Comparison of ENCODE assay signal across 25 cellular contexts in genomic region chr5:169079697-169080096, GRCh38.
A peak's percentile ranks its signal among the peaks of the same experiment; 100 is the strongest.
DNase-seq lines count a peak whose midpoint lies in the region; ATAC-seq, FAIRE-seq and TF ChIP-seq lines count a peak whose summit lies in the region.
"Had no signal": no experiment of that assay in that cellular context is flagged by ENCODE, and none has a peak within 500 bp of the region (broad histone marks: within the 10 kb centered on the region; RNA-seq: fewer than 3 reads in every experiment).

No MANE protein-coding gene starts in this region.

- no peaks in the 10 kb centered on the region for H4K20me1 ChIP-seq in HepG2 (ENCODE audit: insufficient read depth, low read length)
- no peaks in the 10 kb centered on the region for H4K20me1 ChIP-seq in H1 (replicated peaks in 1 of 2; ENCODE audit: control insufficient read depth in 1 of 2, insufficient read depth in 2 of 2, low read length in 2 of 2)
- H4K20me1 ChIP-seq: BLaER1 had no signal

- H3K36me3 Mint-ChIP-seq in nephron progenitor cell (ENCODE audit: low read depth), result no peaks in the 10 kb centered on the region
- H3K36me3 Mint-ChIP-seq: CD14-positive monocyte; CD4-positive, alpha-beta memory T cell; CD4-positive, CD25-positive, alpha-beta regulatory T cell; CD8-positive, alpha-beta memory T cell had no signal

- no peaks in the 10 kb centered on the region for H3K79me2 ChIP-seq in HepG2 (ENCODE audit: insufficient read depth, low read length)
- no peaks in the 10 kb centered on the region for H3K79me2 ChIP-seq in H1 (ENCODE audit: control insufficient read depth in 1 of 2, insufficient read depth in 2 of 2, low read length in 2 of 2)

- H2BK120ac ChIP-seq in H1 (replicated peaks; ENCODE audit: low read depth, low read length), result no peak overlapping the region

- H3K27ac Mint-ChIP-seq in nephron progenitor cell, result peak overlapping the region; percentile 97
- H3K27ac Mint-ChIP-seq: CD14-positive monocyte; CD4-positive, alpha-beta memory T cell; CD4-positive, CD25-positive, alpha-beta regulatory T cell; CD8-positive, alpha-beta memory T cell had no signal

- no peak overlapping the region for H3K18ac ChIP-seq in H1 (ENCODE audit: extremely low read depth, low read length)

- TF ChIP-seq POLR2A in HepG2 (IDR thresholded peaks at IDR 0.05; ENCODE audit: insufficient read depth in 1 of 2, low read depth in 2 of 2, low read length in 2 of 2) (no peak), right lobe of liver (IDR thresholded peaks at IDR 0.05) (no peak), H1 (IDR thresholded peaks at IDR 0.05; ENCODE audit: control extremely low read depth in 1 of 2, low read depth in 2 of 2, low read length in 2 of 2) (no peak), uterus (IDR thresholded peaks at IDR 0.05) (no peak)

- no peak overlapping the region for H4K5ac ChIP-seq in H1 (ENCODE audit: insufficient read length, low read depth, low read length)

- TF ChIP-seq CTCF in HepG2 (CRISPR knock-in tag; IDR thresholded peaks at IDR 0.05), result no peak
- TF ChIP-seq CTCF in right lobe of liver (IDR thresholded peaks at IDR 0.05), result no peak
- no peak for TF ChIP-seq CTCF in H1 (IDR thresholded peaks at IDR 0.05; ENCODE audit: control extremely low read depth in 1 of 3, insufficient read depth in 1 of 3, low read depth in 1 of 3, low read length in 3 of 3)
- no peak for TF ChIP-seq CTCF in nephron progenitor cell (IDR thresholded peaks at IDR 0.05)
- TF ChIP-seq CTCF in uterus (IDR thresholded peaks at IDR 0.05), result no peak

- H3K27ac ChIP-seq in HepG2 (ENCODE audit: extremely low read length, insufficient read depth, low read length) (no peak overlapping the region), right lobe of liver (no peak overlapping the region), H1 (ENCODE audit: low read depth, low read length) (no peak overlapping the region), uterus (no peak overlapping the region)
- H3K27ac ChIP-seq: BLaER1 had no signal

- H3K9me3 ChIP-seq in HepG2 (ENCODE audit: low read length) (no peaks in the 10 kb centered on the region), right lobe of liver (no peaks in the 10 kb centered on the region), H1 (ENCODE audit: insufficient read depth in 2 of 2, low read depth in 1 of 2, low read length in 1 of 2) (no peaks in the 10 kb centered on the region), uterus (no peaks in the 10 kb centered on the region)
- H3K9me3 ChIP-seq: BE2C, BLaER1 had no signal

- TF ChIP-seq EP300 in HepG2 (IDR thresholded peaks at IDR 0.05; ENCODE audit: low read depth in 2 of 2, low read length in 2 of 2) (no peak), HepG2 (CRISPR knock-in tag; IDR thresholded peaks at IDR 0.05; ENCODE audit: borderline replicate concordance) (no peak), H1 (IDR thresholded peaks at IDR 0.05; ENCODE audit: borderline replicate concordance in 1 of 2, low read depth in 2 of 2, low read length in 2 of 2) (no peak)

- H3K9ac ChIP-seq in HepG2 (ENCODE audit: insufficient read depth, low read depth, low read length) (no peak overlapping the region), H1 (replicated peaks in 1 of 4; ENCODE audit: extremely low read depth in 1 of 4, low read depth in 3 of 4, low read length in 3 of 4) (no peak overlapping the region)
- H3K9ac ChIP-seq: BLaER1 had no signal

- no TSS peak for BruUV-seq in HepG2 (replicated peaks; lab: Mats Ljungman, UMichigan)

- H3K56ac ChIP-seq in H1 (replicated peaks; ENCODE audit: insufficient read length, low read depth, low read length), result no peak overlapping the region

- H2AK5ac ChIP-seq in H1 (ENCODE audit: low read depth, low read length), result no peak overlapping the region

- H3K79me1 ChIP-seq in H1 (ENCODE audit: low read depth, low read length), result no peaks in the 10 kb centered on the region

- WGBS in HepG2 (ENCODE audit: low lambda C conversion rate), result 22% methylated on average over 2 of the region's 2 CpGs
- 67% methylated on average over 2 of the region's 2 CpGs for WGBS in right lobe of liver (ENCODE audit: insufficient coverage, low coverage, low lambda C conversion rate, missing lambda C conversion rate)
- WGBS in H1 (ENCODE audit: extremely low coverage in 1 of 2, insufficient coverage in 1 of 2, insufficient read length in 1 of 2, insufficient replicate concordance in 2 of 2, low coverage in 1 of 2, low lambda C conversion rate in 2 of 2, missing lambda C conversion rate in 1 of 2), 2 experiments, result 92% methylated on average over 2 of the region's 2 CpGs; no CpG with 5 or more reads in 1 of the 2 experiments

- no peak overlapping the region for H4K91ac ChIP-seq in H1 (replicated peaks; ENCODE audit: insufficient read length, low read length)

- H3K27me3 Mint-ChIP-seq in nephron progenitor cell (ENCODE audit: low read depth, poor library complexity), result peaks cover 3% of the 10 kb centered on the region

- H3K4me2 ChIP-seq in HepG2 (ENCODE audit: low read depth, low read length), result no peak overlapping the region
- no peak overlapping the region for H3K4me2 ChIP-seq in H1 (ENCODE audit: insufficient read depth in 1 of 2, low read depth in 2 of 2, low read length in 2 of 2)
- H3K4me2 ChIP-seq: BLaER1 had no signal

- no peaks in the 10 kb centered on the region for H3K36me3 ChIP-seq in HepG2 (replicated peaks in 1 of 2; ENCODE audit: control insufficient read depth in 1 of 2, insufficient read depth in 2 of 2, low read length in 2 of 2)
- H3K36me3 ChIP-seq in right lobe of liver, result no peaks in the 10 kb centered on the region
- no peaks in the 10 kb centered on the region for H3K36me3 ChIP-seq in H1 (ENCODE audit: control insufficient read depth in 2 of 4, insufficient read depth in 4 of 4, low read length in 3 of 4)
- H3K36me3 ChIP-seq in uterus, result no peaks in the 10 kb centered on the region
- H3K36me3 ChIP-seq: BE2C, BLaER1 had no signal

- no peak overlapping the region for H4K8ac ChIP-seq in H1 (ENCODE audit: extremely low read depth, insufficient read depth, low read length)

- H3K4me3 Mint-ChIP-seq in nephron progenitor cell, result no peak overlapping the region
- H3K4me3 Mint-ChIP-seq: CD14-positive monocyte; CD4-positive, alpha-beta memory T cell; CD4-positive, CD25-positive, alpha-beta regulatory T cell; CD8-positive, alpha-beta memory T cell had no signal

- no peak for TF ChIP-seq RAD21 in HepG2 (CRISPR knock-in tag; IDR thresholded peaks at IDR 0.05)
- TF ChIP-seq RAD21 in H1 (IDR thresholded peaks at IDR 0.05 in 1 of 2, conservative IDR thresholded peaks at IDR 0.05 in 1 of 2; ENCODE audit: low read depth in 2 of 2, low read length in 2 of 2), result no peak

- no peak overlapping the region for H2BK5ac ChIP-seq in H1 (ENCODE audit: low read depth, low read length)

- CTCF ChIA-PET in HepG2 (lab: Yijun Ruan, JAX; ENCODE audit: low intra/inter-chr PET ratio, low total read pairs), result no interaction called here
- CTCF ChIA-PET in H1 (lab: Charles Lee; ENCODE audit: partially characterized antibody), result interaction anchor here (1.4 kb wide), 1 partner anchor 47 kb away, joined by 3 read pairs; no protein-coding TSS in a partner anchor

- H3K4me1 Mint-ChIP-seq in nephron progenitor cell, result peaks cover 84% of the 10 kb centered on the region
- H3K4me1 Mint-ChIP-seq: CD14-positive monocyte; CD4-positive, CD25-positive, alpha-beta regulatory T cell; CD8-positive, alpha-beta memory T cell had no signal

- H3K14ac ChIP-seq in H1 (ENCODE audit: insufficient read length), result no peak overlapping the region

- H2AFZ ChIP-seq in HepG2 (ENCODE audit: low read length), result no peak overlapping the region
- H2AFZ ChIP-seq in H1 (ENCODE audit: low read length), result no peak overlapping the region

- intact Hi-C loops in HepG2 (cut with micrococcal nuclease; ENCODE audit: unreplicated experiment), result no loop called here
- intact Hi-C loops in right lobe of liver (cut with DNase I), result no loop called here
- intact Hi-C loops in uterus (cut with DNase I; ENCODE audit: low total_unique reads), result no loop called here

- no peak overlapping the region for H3K4ac ChIP-seq in H1 (replicated peaks; ENCODE audit: insufficient read length, low read depth, low read length)

- no peak for ATAC-seq in HepG2
- ATAC-seq in right lobe of liver, result no peak
- ATAC-seq in GM21529 (IDR thresholded peaks at IDR 0.05; ENCODE audit: unreplicated experiment), result no peak
- ATAC-seq: GM12878 had no signal

- no peak for FAIRE-seq in HepG2 (lab: Jason Lieb, UNC)
- no peak for FAIRE-seq in H1 (lab: Jason Lieb, UNC)
- FAIRE-seq: A204.1, GM12878, GM12892, GM18507 had no signal

- no peak for DNase-seq in HepG2 (ENCODE audit: low spot score)
- no peak for DNase-seq in right lobe of liver
- no peak for DNase-seq in H1 (ENCODE audit: low read depth in 1 of 2, low spot score in 2 of 2)
- DNase-seq in nephron progenitor cell, result no peak
- DNase-seq in uterus, result no peak
- DNase-seq: 8988T; ACHN; BE2C; C1 segment of cervical spinal cord; CD4-positive, alpha-beta memory T cell; CD4-positive, CD25-positive, alpha-beta regulatory T cell; CD8-positive, alpha-beta memory T cell; COR-L47; DMS 273 treated with DMSO at 0.1 percent for 48 hours; DMS153; DMS53; EL; GDM1 had no signal

- in situ Hi-C loops in HepG2 (cut with HindIII; ENCODE audit: extremely low pct_ligation_motif_present, low pct_unique_long_range_greater_than_20kb), result no loop called here

- no peak overlapping the region for H2BK20ac ChIP-seq in H1 (ENCODE audit: low read length)

- H3K4me3 ChIP-seq in HepG2 (replicated peaks in 1 of 3; ENCODE audit: insufficient read depth in 1 of 3, low read depth in 2 of 3, low read length in 3 of 3) (no peak overlapping the region), right lobe of liver (no peak overlapping the region), H1 (ENCODE audit: extremely low read depth in 1 of 4, insufficient read depth in 2 of 4, low read depth in 3 of 4, low read length in 4 of 4) (no peak overlapping the region), uterus (no peak overlapping the region)
- H3K4me3 ChIP-seq: BLaER1, GM12878 had no signal

- 0 out of 2 replicates have a peak overlapping the region, but pooled peaks have one; percentile 18 for H2BK15ac ChIP-seq in H1 (ENCODE audit: low read length)

- H3K4me1 ChIP-seq in HepG2 (ENCODE audit: insufficient read depth, low read length) (peaks cover 17% of the 10 kb centered on the region), right lobe of liver (no peaks in the 10 kb centered on the region), H1 (replicated peaks in 1 of 4; ENCODE audit: control insufficient read depth in 3 of 4, insufficient read depth in 4 of 4, low read length in 3 of 4) (peaks cover 4 to 17% (median 11%) of the 10 kb centered on the region in 4 experiments; a peak in 6 of 7 replicates), uterus (no peaks in the 10 kb centered on the region)
- H3K4me1 ChIP-seq: BLaER1 had no signal

- H3K9me3 Mint-ChIP-seq in nephron progenitor cell, result no peaks in the 10 kb centered on the region
- H3K9me3 Mint-ChIP-seq: CD4-positive, alpha-beta memory T cell; CD8-positive, alpha-beta memory T cell had no signal

- no peak overlapping the region for H3K23ac ChIP-seq in H1 (ENCODE audit: insufficient read length)

- no peaks in the 10 kb centered on the region; a peak in 3 of 5 replicates for H3K27me3 ChIP-seq in HepG2 (ENCODE audit: control insufficient read depth in 1 of 2, insufficient read depth in 2 of 2, low read length in 2 of 2)
- peaks cover 0 to under 1% of the 10 kb centered on the region in 2 donors for H3K27me3 ChIP-seq in right lobe of liver
- H3K27me3 ChIP-seq in H1 (replicated peaks in 1 of 4; ENCODE audit: control insufficient read depth in 3 of 4, extremely low read depth in 1 of 4, insufficient read depth in 3 of 4, low read length in 3 of 4), result no peaks in the 10 kb centered on the region
- no peaks in the 10 kb centered on the region for H3K27me3 ChIP-seq in uterus
- H3K27me3 ChIP-seq: BE2C, BLaER1 had no signal

- POLR2A ChIA-PET in HepG2 (lab: Yijun Ruan, JAX), result no interaction called here
- POLR2A ChIA-PET in H1 (lab: Charles Lee; ENCODE audit: partially characterized antibody), result no interaction called here

- no peaks in the 10 kb centered on the region; the same call in 1 of the 2 replicates for H3K23me2 ChIP-seq in H1 (ENCODE audit: low read depth, low read length)

- 0 out of 2 replicates have a peak overlapping the region, but pooled peaks have one; percentile 92 for H2BK12ac ChIP-seq in H1 (ENCODE audit: low read depth, low read length)
